In the genomic region with DNA sequence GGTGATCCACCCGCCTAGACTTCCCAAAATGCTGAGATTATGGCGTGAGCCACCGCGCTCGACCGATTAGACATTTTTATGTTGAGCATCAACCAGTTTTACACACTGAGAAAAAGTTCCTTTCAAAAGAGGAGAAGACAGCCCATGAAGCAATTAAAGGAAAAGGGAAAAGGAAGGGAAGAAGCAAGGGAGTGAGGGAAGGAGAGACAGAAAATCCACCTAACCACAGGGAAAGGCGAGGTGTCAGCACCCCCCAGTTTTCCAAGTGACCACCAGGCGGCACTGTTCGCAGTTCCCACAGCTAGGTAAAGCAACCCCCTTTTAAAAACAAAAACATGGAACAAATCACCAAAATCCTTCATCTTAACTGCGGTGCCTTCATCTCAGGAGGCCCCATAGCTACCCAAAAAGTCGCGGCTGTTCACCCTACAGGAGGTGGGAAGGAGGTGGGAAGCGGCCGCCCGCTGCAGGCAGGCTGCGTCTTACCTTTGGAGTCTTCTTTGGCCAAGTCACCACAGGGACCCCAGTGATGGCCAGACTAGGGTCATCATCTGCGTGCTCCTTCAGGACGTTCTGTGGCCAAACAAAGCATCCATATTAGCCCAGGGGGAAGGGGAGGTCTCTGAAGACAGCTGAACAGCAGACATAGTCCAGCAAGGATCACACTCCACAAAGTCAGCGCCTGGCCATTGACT, we compare ENCODE assay signal across 8 cellular contexts.
DNase-seq lines count a peak whose midpoint lies in the region; ATAC-seq, FAIRE-seq and TF ChIP-seq lines count a peak whose summit lies in the region.

No MANE protein-coding gene starts in this region.

- no peak overlapping the region for H3K4me3 ChIP-seq in adrenal gland

- intact Hi-C loops in adrenal gland (cut with DNase I): loop anchor here in 1 of 2 donors (10.0 kb wide), 1 partner anchor 181 kb away; no protein-coding TSS in a partner anchor

- H3K9me3 ChIP-seq in adrenal gland (replicated peaks in 1 of 3): no peaks in the 10 kb centered on the region

- no peaks in the 10 kb centered on the region for H3K27me3 ChIP-seq in adrenal gland

- ATAC-seq in GM19463 (IDR thresholded peaks at IDR 0.05; ENCODE audit: unreplicated experiment): no peak

- H3K36me3 ChIP-seq in adrenal gland (replicated peaks in 1 of 2): no peaks in the 10 kb centered on the region

- FAIRE-seq in GM12892 (lab: Jason Lieb, UNC): no peak

- 78% methylated on average over 17 to 19 of the region's 19 CpGs for WGBS in adrenal gland, 4 donors

- TF ChIP-seq POLR2A in GM12892 (IDR thresholded peaks at IDR 0.05; ENCODE audit: low read depth, low read length): no peak
- no peak for TF ChIP-seq POLR2A in adrenal gland (IDR thresholded peaks at IDR 0.05)

- H3K27ac ChIP-seq in 22Rv1: no peak overlapping the region
- H3K27ac ChIP-seq in adrenal gland: no peak overlapping the region

- DNase-seq in GM12892 (ENCODE audit: insufficient read length) (peak; percentile 50), T-helper 1 cell (peak in 4 of 5 donors; percentile 35 to 58 (median 42)), adrenal gland (peak in 5 of 7 donors; percentile 32 to 56 (median 44)), iPS-NIHi11 (ENCODE audit: low spot score) (peak; percentile 75), NCI-H187 (lab: John Stamatoyannopoulos, UW) (no peak)
- DNase-seq in stimulated activated CD4-positive, alpha-beta T cell treated with anti-CD3 and anti-CD28 coated beads, Interleukin-4, amount 100 ng/mL, for 1 hour: peak; percentile 69

- TF ChIP-seq CTCF in 22Rv1 (IDR thresholded peaks at IDR 0.05): peak; percentile 95
- peak in 5 of 6 experiments; percentile 59 to 72 (median 70) for TF ChIP-seq CTCF in adrenal gland (IDR thresholded peaks at IDR 0.05)

- H3K4me1 ChIP-seq in adrenal gland (replicated peaks in 1 of 2): no peaks in the 10 kb centered on the region

Comparison
In these comparisons a context has a peak if more than half of its experiments do, and no peak if none do; other contexts are left out.
1. DNase-seq: peak in GM12892 (single experiment), T-helper 1 cell (4 of 5), adrenal gland (5 of 7), iPS-NIHi11 (single experiment) and stimulated activated CD4-positive, alpha-beta T cell treated with anti-CD3 and anti-CD28 coated beads, Interleukin-4, amount 100 ng/mL, for 1 hour (single experiment); none in NCI-H187 (0 of 2).